In the genomic region with DNA sequence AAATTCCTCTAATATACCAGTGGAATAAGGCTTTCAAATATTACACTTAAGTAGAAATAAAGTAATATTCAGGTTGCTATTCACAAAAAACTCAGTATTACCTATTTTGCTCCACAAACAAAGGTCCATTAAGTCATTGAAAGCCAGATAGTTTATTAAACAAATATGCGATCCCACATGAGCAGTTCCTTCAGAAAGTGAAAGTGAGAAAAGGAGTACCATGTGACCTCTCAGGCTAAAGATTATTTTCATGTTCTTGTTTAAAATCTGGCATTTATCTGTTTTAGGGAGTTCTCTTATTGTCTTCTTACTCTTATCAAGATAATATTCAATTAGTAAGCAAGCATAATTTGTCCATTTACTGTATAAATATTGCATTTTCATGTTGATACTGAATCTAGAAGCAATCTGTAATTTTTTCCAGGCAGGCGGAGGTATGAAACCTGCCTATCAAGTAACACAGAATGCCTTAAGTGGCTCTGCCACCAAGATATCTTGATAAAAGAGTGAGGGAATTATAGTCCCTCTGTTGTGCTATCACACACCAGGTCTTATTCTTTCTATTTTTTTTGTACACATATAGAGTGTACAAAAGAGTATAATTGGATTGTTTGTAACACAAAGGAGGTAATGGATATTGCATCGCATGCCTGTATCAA, we compare ENCODE assay signal across 8 cellular contexts. TPM values are rescaled to one million over a fixed set of nuclear protein-coding genes. Genes with fewer than 3 reads are reported as not detected.
DNase-seq lines count a peak whose midpoint lies in the region; ATAC-seq and TF ChIP-seq lines count a peak whose summit lies in the region.

No MANE protein-coding gene starts in this region.

- H3K4me3 ChIP-seq in heart right ventricle (peak overlapping the region in 6 of 10 donors; percentile 6 to 28 (median 24)), fibroblast of villous mesenchyme (ENCODE audit: low read depth, low read length) (peak overlapping the region; percentile 5), upper lobe of left lung (peak overlapping the region in 3 of 4 donors; percentile 14 to 36 (median 23))

- H3K9me3 ChIP-seq in heart right ventricle (no peaks in the 10 kb centered on the region), upper lobe of left lung (no peaks in the 10 kb centered on the region)

- H3K27me3 ChIP-seq in heart right ventricle: no peaks in the 10 kb centered on the region
- no peaks in the 10 kb centered on the region for H3K27me3 ChIP-seq in upper lobe of left lung

- H3K4me1 ChIP-seq in heart right ventricle (peaks cover 0 to 10% (median 0%) of the 10 kb centered on the region in 9 donors), upper lobe of left lung (peaks cover 0 to 2% (median 0%) of the 10 kb centered on the region in 4 donors)

- WGBS in heart right ventricle, 2 donors: 81 to 89% methylated on average over 3 of the region's 3 CpGs
- WGBS in upper lobe of left lung, 2 donors: 48 to 55% methylated on average over 3 of the region's 3 CpGs

- TF ChIP-seq POLR2A in upper lobe of left lung (IDR thresholded peaks at IDR 0.05): no peak

- intact Hi-C loops in heart right ventricle (cut with DNase I) (no loop called here), left cardiac atrium (cut with DNase I) (no loop called here)

- DNase-seq in heart right ventricle: no peak
- no peak for DNase-seq in left cardiac atrium
- DNase-seq in LHCN-M2 (ENCODE audit: low read depth): peak; percentile 45
- peak; percentile 33 for DNase-seq in fibroblast of villous mesenchyme (ENCODE audit: low read depth)
- DNase-seq in upper lobe of left lung: no peak
- no peak for DNase-seq in SW 1271 (lab: John Stamatoyannopoulos, UW)
- DNase-seq in GF-D8 (lab: John Stamatoyannopoulos, UW): no peak

- TF ChIP-seq EP300 in upper lobe of left lung (IDR thresholded peaks at IDR 0.05): no peak

- H3K36me3 ChIP-seq in heart right ventricle: no peaks in the 10 kb centered on the region
- H3K36me3 ChIP-seq in upper lobe of left lung: no peaks in the 10 kb centered on the region

- TF ChIP-seq CTCF in heart right ventricle (IDR thresholded peaks at IDR 0.05) (no peak), fibroblast of villous mesenchyme (IDR thresholded peaks at IDR 0.05; ENCODE audit: insufficient read depth, low read depth, low read length) (no peak), upper lobe of left lung (IDR thresholded peaks at IDR 0.05) (no peak)

- no peak overlapping the region for H3K27ac ChIP-seq in heart right ventricle
- peak overlapping the region in 2 of 4 donors; percentile 0 to 33 for H3K27ac ChIP-seq in upper lobe of left lung

- no peak for ATAC-seq in heart right ventricle
- ATAC-seq in left cardiac atrium: no peak
- peak in 1 of 2 donors; percentile 68 for ATAC-seq in upper lobe of left lung (ENCODE audit: low FRiP score in 2 of 2)
- ATAC-seq in GM19467 (IDR thresholded peaks at IDR 0.05; ENCODE audit: unreplicated experiment): no peak

RNA-seq across cellular contexts. Expression of gene PLSCR5, which starts 20.1 kb away (rescaled TPM):
- total RNA-seq in heart right ventricle: not detected
- not detected for polyA plus RNA-seq in heart right ventricle
- total RNA-seq in left cardiac atrium: not detected
- total RNA-seq in LHCN-M2 (2014; rRNA removed): not detected in 2 replicates
- not detected for polyA plus RNA-seq in LHCN-M2 (2012)
- total RNA-seq in fibroblast of villous mesenchyme: not detected in 2 replicates
- not detected for total RNA-seq in upper lobe of left lung

Comparison
In these comparisons a context has a peak if more than half of its experiments do, and no peak if none do; other contexts are left out.
1. DNase-seq: peak in LHCN-M2 (single experiment) and fibroblast of villous mesenchyme (single experiment); none in heart right ventricle (0 of 2), left cardiac atrium (single experiment), upper lobe of left lung (0 of 2), SW 1271 (0 of 2) and GF-D8 (single experiment).
2. Peak in every context shown above with its lines, with median percentiles within 50 percentile points of each other: H3K4me3 ChIP-seq.